ENCODE assay signal across 8 cellular contexts in genomic region chr18:31942301-31942998, GRCh38. TPM values are rescaled to one million over a fixed set of nuclear protein-coding genes. Genes with fewer than 3 reads are reported as not detected.
DNase-seq lines count a peak whose midpoint lies in the region; ATAC-seq, FAIRE-seq and TF ChIP-seq lines count a peak whose summit lies in the region.

No MANE protein-coding gene starts in this region.

- H3K27ac ChIP-seq in SJCRH30 (peak overlapping the region; percentile 77), kidney (ENCODE audit: low read depth in 2 of 2, low read length in 2 of 2) (peak overlapping the region; percentile 76 to 80)

- peak; percentile 79 for DNase-seq in COLO668 (lab: John Stamatoyannopoulos, UW; ENCODE audit: unreplicated experiment)
- DNase-seq in SJCRH30, result peak; percentile 2 to 14
- DNase-seq in bronchial epithelial cell (ENCODE audit: low read depth), result peak; percentile 56
- DNase-seq in kidney, result no peak
- peak; percentile 19 for DNase-seq in stimulated activated CD4-positive, alpha-beta T cell treated with anti-CD3 and anti-CD28 coated beads, Interleukin-1b, Interleukin-23, amount 100 ng/mL, for 48 hours
- no peak for DNase-seq in NCI-H2196 (lab: John Stamatoyannopoulos, UW; ENCODE audit: unreplicated experiment)

- no peaks in the 10 kb centered on the region for H3K4me1 ChIP-seq in SJCRH30
- H3K4me1 ChIP-seq in kidney (ENCODE audit: control insufficient read depth in 1 of 2, insufficient read depth in 1 of 2, low read depth in 1 of 2, low read length in 2 of 2), result peaks cover 0 to 3% of the 10 kb centered on the region in 2 donors

- H3K4me3 ChIP-seq in SJCRH30, result peak overlapping the region; percentile 92
- H3K4me3 ChIP-seq in bronchial epithelial cell (ENCODE audit: low read depth, low read length), result peak overlapping the region; percentile 81
- peak overlapping the region; percentile 97 for H3K4me3 ChIP-seq in kidney (ENCODE audit: low read length in 2 of 2)

- intact Hi-C loops in kidney (cut with DNase I), result no loop called here

- no peak for TF ChIP-seq CTCF in bronchial epithelial cell (IDR thresholded peaks at IDR 0.05; ENCODE audit: insufficient read depth, low read length, severe bottlenecking)
- no peak for TF ChIP-seq CTCF in kidney (IDR thresholded peaks at IDR 0.05; ENCODE audit: borderline replicate concordance, extremely low read depth, insufficient read depth)

- no peak for FAIRE-seq in bronchial epithelial cell (lab: Jason Lieb, UNC)
- no peak for FAIRE-seq in kidney (lab: Jason Lieb, UNC)

- H3K9ac ChIP-seq in kidney (ENCODE audit: low read length in 2 of 2), result peak overlapping the region; percentile 54 to 87

- no peaks in the 10 kb centered on the region for H3K9me3 ChIP-seq in SJCRH30 (replicated peaks)
- no peaks in the 10 kb centered on the region for H3K9me3 ChIP-seq in kidney (ENCODE audit: control insufficient read depth in 1 of 2, low read length in 2 of 2)

- H3K27me3 ChIP-seq in SJCRH30 (no peaks in the 10 kb centered on the region), bronchial epithelial cell (ENCODE audit: control insufficient read depth, insufficient read depth, low read length) (no peaks in the 10 kb centered on the region)

- ATAC-seq in GM19372 (IDR thresholded peaks at IDR 0.05; ENCODE audit: low read depth, unreplicated experiment), result peak; percentile 32
- peak; percentile 32 for ATAC-seq in HG03439 (IDR thresholded peaks at IDR 0.05; ENCODE audit: unreplicated experiment)

- H3K36me3 ChIP-seq in SJCRH30 (no peaks in the 10 kb centered on the region), bronchial epithelial cell (ENCODE audit: control insufficient read depth, insufficient read depth, low read length) (no peaks in the 10 kb centered on the region), kidney (ENCODE audit: control insufficient read depth in 1 of 2, insufficient read depth in 2 of 2, low read length in 2 of 2) (no peaks in the 10 kb centered on the region)

RNA-seq across cellular contexts. Expression of gene TRAPPC8, which starts 0.5 kb away (rescaled TPM):
- 14.4 and 15.4 TPM in 2 replicates for total RNA-seq in SJCRH30 (2014; rRNA removed; shearing (Covaris generic))
- total RNA-seq in bronchial epithelial cell, result 37.4 and 37.9 TPM in 2 replicates
- total RNA-seq in kidney, result 44.6 TPM
- 28.7 TPM for polyA plus RNA-seq in kidney (ENCODE audit: insufficient read depth, low read depth, low replicate concordance)

Comparison
In these comparisons a context has a peak if more than half of its experiments do, and no peak if none do; other contexts are left out.
1. DNase-seq: peak in COLO668 (single experiment), SJCRH30 (2 of 2), bronchial epithelial cell (single experiment) and stimulated activated CD4-positive, alpha-beta T cell treated with anti-CD3 and anti-CD28 coated beads, Interleukin-1b, Interleukin-23, amount 100 ng/mL, for 48 hours (single experiment); none in kidney (single experiment) and NCI-H2196 (single experiment).
2. Peak in every context shown above with its lines, with median percentiles within 50 percentile points of each other: H3K4me3 ChIP-seq.